20 cellular contexts compared by ENCODE assay signal in the genomic region with DNA sequence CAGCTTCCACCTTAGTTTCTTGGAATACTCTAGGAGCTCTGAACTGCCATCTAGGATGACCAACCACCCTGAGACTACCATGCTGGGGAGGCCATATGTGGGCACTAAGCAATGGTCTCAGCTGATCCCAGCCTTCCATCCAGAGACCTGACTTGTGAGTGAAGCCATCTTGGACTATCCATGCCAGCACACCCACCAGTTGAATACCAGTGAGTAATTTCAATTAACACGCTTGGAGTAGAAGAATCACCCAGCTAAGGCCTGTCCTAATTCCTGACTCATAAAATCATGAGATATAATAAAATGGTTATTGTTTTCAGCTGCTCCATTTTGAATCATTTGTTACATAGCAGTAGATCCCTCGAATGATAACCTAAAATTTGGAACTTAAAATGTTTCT.
"Had no signal": no experiment of that assay in that cellular context is flagged by ENCODE, and none has a peak within 500 bp of the region (broad histone marks: within the 10 kb centered on the region; RNA-seq: fewer than 3 reads in every experiment).

No MANE protein-coding gene starts in this region.

- H3K4me3 Mint-ChIP-seq: effector memory CD8-positive, alpha-beta T cell; immature natural killer cell; naive thymus-derived CD8-positive, alpha-beta T cell; stimulated activated naive B cell treated with anti-CD40 and anti-IgM and Interleukin-4, amounts not matched to agents 10 μg/mL and 1 μg/mL and 100 μg/mL, for 72 hours had no signal

- H3K4me3 ChIP-seq: left ventricle myocardium inferior, lower lobe of right lung, mucosa of descending colon, psoas muscle, right lobe of liver, spleen, stomach had no signal

- H3K27me3 Mint-ChIP-seq: effector memory CD8-positive, alpha-beta T cell; naive thymus-derived CD8-positive, alpha-beta T cell; stimulated activated naive B cell treated with anti-CD40 and anti-IgM and Interleukin-4, amounts not matched to agents 10 μg/mL and 1 μg/mL and 100 μg/mL, for 72 hours had no signal

- H3K36me3 ChIP-seq: left ventricle myocardium inferior, lower lobe of right lung, neutrophil, right lobe of liver, spleen, stomach had no signal

- H3K9me3 ChIP-seq: lower lobe of right lung, mucosa of descending colon, neutrophil, right lobe of liver, spleen, stomach had no signal

- H3K9me3 Mint-ChIP-seq: effector memory CD8-positive, alpha-beta T cell; immature natural killer cell; naive thymus-derived CD8-positive, alpha-beta T cell; stimulated activated naive B cell treated with anti-CD40 and anti-IgM and Interleukin-4, amounts not matched to agents 10 μg/mL and 1 μg/mL and 100 μg/mL, for 72 hours had no signal

- H3K27ac Mint-ChIP-seq: effector memory CD8-positive, alpha-beta T cell; immature natural killer cell; naive thymus-derived CD8-positive, alpha-beta T cell; stimulated activated naive B cell treated with anti-CD40 and anti-IgM and Interleukin-4, amounts not matched to agents 10 μg/mL and 1 μg/mL and 100 μg/mL, for 72 hours had no signal

- H3K36me3 Mint-ChIP-seq: immature natural killer cell; naive thymus-derived CD8-positive, alpha-beta T cell; stimulated activated naive B cell treated with anti-CD40 and anti-IgM and Interleukin-4, amounts not matched to agents 10 μg/mL and 1 μg/mL and 100 μg/mL, for 72 hours had no signal

- ATAC-seq: effector memory CD8-positive, alpha-beta T cell; left cardiac atrium; lower lobe of right lung; mucosa of descending colon; naive thymus-derived CD8-positive, alpha-beta T cell; psoas muscle; right lobe of liver; stimulated activated naive B cell treated with anti-CD40 and anti-IgM and Interleukin-4, amounts not matched to agents 10 μg/mL and 1 μg/mL and 100 μg/mL, for 72 hours had no signal

- H3K27me3 ChIP-seq: neutrophil, right lobe of liver, spleen, stomach had no signal

- H3K27ac ChIP-seq: left ventricle myocardium inferior, lower lobe of right lung, neutrophil, psoas muscle, right lobe of liver, spleen, stomach had no signal

- DNase-seq: effector memory CD8-positive, alpha-beta T cell; erythroblast; immature natural killer cell; kidney; left cardiac atrium; left ventricle myocardium inferior; lower lobe of right lung; mucosa of descending colon; naive thymus-derived CD8-positive, alpha-beta T cell; psoas muscle; retina; right lobe of liver; spleen; stimulated activated CD4-positive, alpha-beta T cell treated with anti-CD3 and anti-CD28 coated beads, Interleukin-15, amount 100 ng/mL, for 24 hours; stimulated activated CD4-positive, alpha-beta T cell treated with anti-CD3 and anti-CD28 coated beads, Interleukin-1b, Interleukin-23, amount 100 ng/mL, for 48 hours; stimulated activated CD4-positive, alpha-beta T cell treated with anti-CD3 and anti-CD28 coated beads, Interleukin-4, amount 100 ng/mL, for 24 hours; stimulated activated naive B cell treated with anti-CD40 and anti-IgM and Interleukin-4, amounts not matched to agents 10 μg/mL and 1 μg/mL and 100 μg/mL, for 72 hours; stomach; trophoblast cell had no signal
